Comparison of ENCODE assay signal across 8 cellular contexts in the genomic region with DNA sequence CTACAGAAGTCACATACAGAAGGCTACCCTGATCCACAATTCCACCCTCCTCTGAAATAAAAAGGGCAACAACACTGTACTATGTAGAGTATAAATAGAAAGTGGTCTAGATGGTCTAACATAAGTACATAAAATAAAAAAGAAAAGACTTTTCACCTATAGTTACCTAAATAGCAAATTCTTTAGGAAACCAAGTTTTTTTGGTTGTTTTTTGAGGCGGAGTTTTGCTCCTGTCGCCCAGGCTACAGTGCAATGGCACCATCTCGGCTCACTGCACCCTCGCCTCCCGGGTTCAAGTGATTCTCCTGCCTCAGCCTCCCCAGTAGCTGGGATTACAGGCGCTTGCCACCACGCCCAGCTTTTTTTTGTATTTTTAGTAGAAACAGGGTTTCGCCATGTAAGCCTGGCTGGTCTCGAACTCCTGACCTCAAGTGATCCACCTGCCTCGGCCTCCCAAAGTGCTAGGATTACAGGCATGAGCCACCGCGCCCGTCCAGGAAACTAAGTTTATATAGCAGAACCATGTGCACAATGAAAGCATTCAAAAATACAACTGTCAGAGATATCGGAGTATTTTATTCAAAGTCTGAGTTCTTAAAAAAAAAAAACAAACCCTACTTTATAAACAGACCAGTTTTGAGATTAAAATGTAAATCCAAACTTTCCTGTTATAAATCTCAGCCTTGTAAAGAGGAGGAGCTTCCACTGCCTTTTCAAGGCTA. TPM values are rescaled to one million over a fixed set of nuclear protein-coding genes. Genes with fewer than 3 reads are reported as not detected.
DNase-seq lines count a peak whose midpoint lies in the region; ATAC-seq and TF ChIP-seq lines count a peak whose summit lies in the region.

No MANE protein-coding gene starts in this region.

- DNase-seq in AG10803 (ENCODE audit: low read depth) (no peak), LNCaP clone FGC (ENCODE audit: low read depth) (no peak), dorsolateral prefrontal cortex (no peak), HCEC 1CT (no peak), hepatic stellate cell (ENCODE audit: low spot score) (no peak)
- no peak for DNase-seq in natural killer cell treated with Interleukin-12 subunit alpha and Interleukin-12 subunit beta and Interleukin-15 and Interleukin-18, amount 100 ng/mL, for 72 hours (ENCODE audit: low spot score)

- H3K27ac Mint-ChIP-seq in natural killer cell treated with Interleukin-12 subunit alpha and Interleukin-12 subunit beta and Interleukin-15 and Interleukin-18, amount 100 ng/mL, for 72 hours, result peak overlapping the region; percentile 84 to 92

- ATAC-seq in natural killer cell treated with Interleukin-12 subunit alpha and Interleukin-12 subunit beta and Interleukin-15 and Interleukin-18, amount 100 ng/mL, for 72 hours, result no peak
- ATAC-seq in HG03457 (IDR thresholded peaks at IDR 0.05; ENCODE audit: unreplicated experiment) (no peak), GM18498 (IDR thresholded peaks at IDR 0.05; ENCODE audit: unreplicated experiment) (no peak)

- no peaks in the 10 kb centered on the region for H3K27me3 Mint-ChIP-seq in natural killer cell treated with Interleukin-12 subunit alpha and Interleukin-12 subunit beta and Interleukin-15 and Interleukin-18, amount 100 ng/mL, for 72 hours

- H3K9me3 Mint-ChIP-seq in natural killer cell treated with Interleukin-12 subunit alpha and Interleukin-12 subunit beta and Interleukin-15 and Interleukin-18, amount 100 ng/mL, for 72 hours, result no peaks in the 10 kb centered on the region

- peak overlapping the region in 47 of 59 donors; percentile 33 to 99 (median 94) for H3K27ac ChIP-seq in dorsolateral prefrontal cortex

- H3K27me3 ChIP-seq in dorsolateral prefrontal cortex, result no peaks in the 10 kb centered on the region

- intact Hi-C loops in dorsolateral prefrontal cortex (cut with DNase I), result loop anchor here (2.0 to 10.0 kb wide), 5 partner anchors 115 to 308 kb away; partner anchors contain the start of genes IMP3 (in 2 of the 2), C15orf39 (in 1 of the 2), COMMD4 (in 1 of the 2) and SNUPN (in 1 of the 2)

- TF ChIP-seq CTCF in AG10803 (conservative IDR thresholded peaks at IDR 0.05; ENCODE audit: low read length) (no peak), LNCaP clone FGC (IDR thresholded peaks at IDR 0.05; ENCODE audit: control insufficient read depth, extremely low read depth, insufficient read depth) (no peak), dorsolateral prefrontal cortex (IDR thresholded peaks at IDR 0.05 in 54 of 56, conservative IDR thresholded peaks at IDR 0.05 in 2 of 56; ENCODE audit: low read depth in 1 of 56, partially characterized antibody in 56 of 56) (no peak)

- H3K4me3 ChIP-seq in AG10803 (ENCODE audit: low read length), result peak overlapping the region; percentile 95
- peak overlapping the region; percentile 67 for H3K4me3 ChIP-seq in LNCaP clone FGC (ENCODE audit: low read depth, low read length)
- H3K4me3 ChIP-seq in dorsolateral prefrontal cortex, result peak overlapping the region; percentile 66 to 98 (median 90)

- peak overlapping the region; percentile 98 for H3K4me3 Mint-ChIP-seq in natural killer cell treated with Interleukin-12 subunit alpha and Interleukin-12 subunit beta and Interleukin-15 and Interleukin-18, amount 100 ng/mL, for 72 hours

- H3K4me1 Mint-ChIP-seq in natural killer cell treated with Interleukin-12 subunit alpha and Interleukin-12 subunit beta and Interleukin-15 and Interleukin-18, amount 100 ng/mL, for 72 hours (ENCODE audit: low read depth in 2 of 2), result peaks cover 40 to 49% of the 10 kb centered on the region in 2 donors

- H3K36me3 Mint-ChIP-seq in natural killer cell treated with Interleukin-12 subunit alpha and Interleukin-12 subunit beta and Interleukin-15 and Interleukin-18, amount 100 ng/mL, for 72 hours, result no peaks in the 10 kb centered on the region

RNA-seq across cellular contexts. Expression of gene SIN3A, which starts 1.7 kb away (rescaled TPM):
- 10 to 100 TPM; 30.7 to 68.7 (median 47.9) TPM for total RNA-seq in dorsolateral prefrontal cortex
- total RNA-seq in natural killer cell treated with Interleukin-12 subunit alpha and Interleukin-12 subunit beta and Interleukin-15 and Interleukin-18, amount 100 ng/mL, for 72 hours, result 100 to 1,000 TPM in 1 of 2 donors, 10 to 100 TPM in 1; 93.5 to 103 TPM
